In genomic region chr19:531009-531752, GRCh38 we compare ENCODE assay signal across 8 cellular contexts. TPM values are rescaled to one million over a fixed set of nuclear protein-coding genes. Genes with fewer than 3 reads are reported as not detected.
DNase-seq lines count a peak whose midpoint lies in the region; ATAC-seq and FAIRE-seq lines count a peak whose summit lies in the region.

No MANE protein-coding gene starts in this region.

- no peaks in the 10 kb centered on the region for H3K36me3 Mint-ChIP-seq in activated T-helper 17 cell treated with anti-CD3 and anti-CD28 coated beads, Interleukin-2, amount 50 U/mL, for 72 hours (ENCODE audit: low read depth)
- H3K36me3 Mint-ChIP-seq in natural killer cell treated with Interleukin-12 subunit alpha and Interleukin-12 subunit beta and Interleukin-15 and Interleukin-18, amount 100 ng/mL, for 72 hours, result no peaks in the 10 kb centered on the region

- H3K9me3 Mint-ChIP-seq in activated T-helper 17 cell treated with anti-CD3 and anti-CD28 coated beads, Interleukin-2, amount 50 U/mL, for 72 hours, result no peaks in the 10 kb centered on the region
- no peaks in the 10 kb centered on the region for H3K9me3 Mint-ChIP-seq in natural killer cell treated with Interleukin-12 subunit alpha and Interleukin-12 subunit beta and Interleukin-15 and Interleukin-18, amount 100 ng/mL, for 72 hours

- H3K4me1 Mint-ChIP-seq in activated T-helper 17 cell treated with anti-CD3 and anti-CD28 coated beads, Interleukin-2, amount 50 U/mL, for 72 hours, result no peaks in the 10 kb centered on the region
- H3K4me1 Mint-ChIP-seq in natural killer cell treated with Interleukin-12 subunit alpha and Interleukin-12 subunit beta and Interleukin-15 and Interleukin-18, amount 100 ng/mL, for 72 hours (ENCODE audit: low read depth in 2 of 2), result peaks cover 9 to 12% of the 10 kb centered on the region in 2 donors

- peaks cover 3% of the 10 kb centered on the region for H3K27me3 Mint-ChIP-seq in activated T-helper 17 cell treated with anti-CD3 and anti-CD28 coated beads, Interleukin-2, amount 50 U/mL, for 72 hours
- H3K27me3 Mint-ChIP-seq in natural killer cell treated with Interleukin-12 subunit alpha and Interleukin-12 subunit beta and Interleukin-15 and Interleukin-18, amount 100 ng/mL, for 72 hours, result no peaks in the 10 kb centered on the region

- peak overlapping the region; percentile 86 for H3K4me3 Mint-ChIP-seq in activated T-helper 17 cell treated with anti-CD3 and anti-CD28 coated beads, Interleukin-2, amount 50 U/mL, for 72 hours
- H3K4me3 Mint-ChIP-seq in natural killer cell treated with Interleukin-12 subunit alpha and Interleukin-12 subunit beta and Interleukin-15 and Interleukin-18, amount 100 ng/mL, for 72 hours, result peak overlapping the region; percentile 78

- H3K27ac Mint-ChIP-seq in activated T-helper 17 cell treated with anti-CD3 and anti-CD28 coated beads, Interleukin-2, amount 50 U/mL, for 72 hours, result no peak overlapping the region
- peak overlapping the region in 1 of 2 donors; percentile 39 for H3K27ac Mint-ChIP-seq in natural killer cell treated with Interleukin-12 subunit alpha and Interleukin-12 subunit beta and Interleukin-15 and Interleukin-18, amount 100 ng/mL, for 72 hours

- ATAC-seq in GM21515 (IDR thresholded peaks at IDR 0.05; ENCODE audit: unreplicated experiment), result peak; percentile 56
- peak; percentile 77 for ATAC-seq in activated T-helper 17 cell treated with anti-CD3 and anti-CD28 coated beads, Interleukin-2, amount 50 U/mL, for 72 hours (replicated peaks)
- peak; percentile 89 to 90 for ATAC-seq in natural killer cell treated with Interleukin-12 subunit alpha and Interleukin-12 subunit beta and Interleukin-15 and Interleukin-18, amount 100 ng/mL, for 72 hours

- DNase-seq in DMS 273 (lab: John Stamatoyannopoulos, UW; ENCODE audit: unreplicated experiment), result peak; percentile 96
- DNase-seq in HuH-7.5 (ENCODE audit: low spot score), result peak; percentile 99
- DNase-seq in RCC 7860 (ENCODE audit: low spot score), result peak; percentile 58
- peak; percentile 65 for DNase-seq in fibroblast of peridontal ligament (ENCODE audit: extremely low read depth)
- DNase-seq in natural killer cell treated with Interleukin-12 subunit alpha and Interleukin-12 subunit beta and Interleukin-15 and Interleukin-18, amount 100 ng/mL, for 72 hours (ENCODE audit: low spot score), result peak; percentile 91
- DNase-seq in stimulated activated naive CD4-positive, alpha-beta T cell treated with Interleukin-2 at 50 U/mL for 16 hours (lab: John Stamatoyannopoulos, UW), result peak; percentile 77

- no peak for FAIRE-seq in RCC 7860 (lab: Jason Lieb, UNC)

RNA-seq across cellular contexts. Expression of gene CDC34, which starts 0.4 kb away (rescaled TPM):
- 10 to 100 TPM; 31.4 to 44.5 TPM for total RNA-seq in activated T-helper 17 cell treated with anti-CD3 and anti-CD28 coated beads, Interleukin-2, amount 50 U/mL, for 72 hours
- total RNA-seq in natural killer cell treated with Interleukin-12 subunit alpha and Interleukin-12 subunit beta and Interleukin-15 and Interleukin-18, amount 100 ng/mL, for 72 hours, result 10 to 100 TPM; 46.5 to 73.2 TPM

RNA-seq across cellular contexts. Expression of gene GZMM, which starts 12.7 kb away (rescaled TPM):
- total RNA-seq in activated T-helper 17 cell treated with anti-CD3 and anti-CD28 coated beads, Interleukin-2, amount 50 U/mL, for 72 hours, result 10 to 100 TPM; 30.5 to 31.3 TPM
- 10 to 100 TPM; 34.5 to 49.7 TPM for total RNA-seq in natural killer cell treated with Interleukin-12 subunit alpha and Interleukin-12 subunit beta and Interleukin-15 and Interleukin-18, amount 100 ng/mL, for 72 hours

RNA-seq across cellular contexts. Expression of gene TPGS1, which starts 23.9 kb away (rescaled TPM):
- 10 to 100 TPM in 1 of 2 donors, 1 to 10 TPM in 1; 6.3 to 14.1 TPM for total RNA-seq in activated T-helper 17 cell treated with anti-CD3 and anti-CD28 coated beads, Interleukin-2, amount 50 U/mL, for 72 hours
- total RNA-seq in natural killer cell treated with Interleukin-12 subunit alpha and Interleukin-12 subunit beta and Interleukin-15 and Interleukin-18, amount 100 ng/mL, for 72 hours, result 10 to 100 TPM; 16.3 to 17.7 TPM

RNA-seq across cellular contexts. Expression of gene MADCAM1, which starts 34.9 kb away (rescaled TPM):
- total RNA-seq in activated T-helper 17 cell treated with anti-CD3 and anti-CD28 coated beads, Interleukin-2, amount 50 U/mL, for 72 hours, result under 1 TPM in 1 of 2 donors, not detected in 1; 0.29 TPM
- total RNA-seq in natural killer cell treated with Interleukin-12 subunit alpha and Interleukin-12 subunit beta and Interleukin-15 and Interleukin-18, amount 100 ng/mL, for 72 hours, result under 1 TPM in 1 of 2 donors, not detected in 1; 0.33 TPM

RNA-seq across cellular contexts. Expression of gene BSG, which starts 41.2 kb away (rescaled TPM):
- total RNA-seq in activated T-helper 17 cell treated with anti-CD3 and anti-CD28 coated beads, Interleukin-2, amount 50 U/mL, for 72 hours, result 100 to 1,000 TPM; 170 to 244 TPM
- 100 to 1,000 TPM; 236 to 274 TPM for total RNA-seq in natural killer cell treated with Interleukin-12 subunit alpha and Interleukin-12 subunit beta and Interleukin-15 and Interleukin-18, amount 100 ng/mL, for 72 hours

Comparison
In these comparisons a context has a peak if more than half of its experiments do, and no peak if none do; other contexts are left out.
1. Peak in every context shown above with its lines: DNase-seq and ATAC-seq.